8 cellular contexts compared by ENCODE assay signal in the genomic region with DNA sequence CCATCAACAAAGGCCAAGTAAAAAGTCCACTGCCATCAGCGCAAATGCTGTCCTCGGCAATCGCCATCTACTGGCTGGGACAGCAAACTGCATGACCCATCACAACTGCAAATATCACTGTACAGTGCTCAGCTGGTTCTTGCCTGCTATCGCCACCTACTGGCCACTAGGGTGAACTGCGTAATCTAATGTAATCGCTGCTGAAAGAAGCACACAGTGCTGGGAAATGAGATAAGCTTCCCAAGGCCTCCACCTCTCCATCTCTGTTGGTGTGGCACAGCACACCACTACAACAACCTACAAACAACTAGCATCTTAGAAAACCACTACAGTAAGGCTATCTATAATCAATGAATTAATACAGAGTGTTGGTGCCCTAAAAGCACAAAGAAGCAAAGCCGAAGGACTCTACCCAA.
A peak's percentile ranks its signal among the peaks of the same experiment; 100 is the strongest.
DNase-seq lines count a peak whose midpoint lies in the region; ATAC-seq and TF ChIP-seq lines count a peak whose summit lies in the region.

No MANE protein-coding gene starts in this region.

- peaks cover 22% of the 10 kb centered on the region for H3K27me3 Mint-ChIP-seq in activated T-cell treated with anti-CD3 and anti-CD28 coated beads, Interleukin-2, amount 50 U/mL, for 24 hours

- H3K9me3 ChIP-seq in IMR-90 (ENCODE audit: control insufficient read depth, insufficient read depth, low read length) (no peaks in the 10 kb centered on the region), OCI-LY3 (ENCODE audit: insufficient read depth, low read length) (no peaks in the 10 kb centered on the region), ovary (no peaks in the 10 kb centered on the region)

- WGBS in IMR-90 (ENCODE audit: extremely low coverage in 2 of 2, insufficient read length in 1 of 2), 2 experiments = 7% methylated on average over 3 of the region's 7 CpGs; no CpG with 5 or more reads in 1 of the 2 experiments
- 24 to 32% (median 27%) methylated on average over 7 of the region's 7 CpGs for WGBS in ovary, 3 donors

- no peak overlapping the region for H3K4me3 Mint-ChIP-seq in activated T-cell treated with anti-CD3 and anti-CD28 coated beads, Interleukin-2, amount 50 U/mL, for 24 hours

- CTCF ChIA-PET in IMR-90 (lab: Yijun Ruan, JAX) = interaction anchor here (0.6 to 1.5 kb wide), 7 partner anchors 9 to 727 kb away, joined by 3 to 10 read pairs (median 4); no protein-coding TSS in a partner anchor

- DNase-seq in ELR (ENCODE audit: low read depth) (peak; percentile 61), IMR-90 (peak; percentile 61), foreskin fibroblast (peak; percentile 3 to 53), ovary (peak; percentile 8 to 55 (median 26)), ureter (ENCODE audit: low spot score) (peak; percentile 53)
- DNase-seq in activated T-cell treated with anti-CD3 and anti-CD28 coated beads, Interleukin-2, amount 50 U/mL, for 24 hours = peak; percentile 65

- H3K9ac ChIP-seq in IMR-90 (ENCODE audit: low read depth, low read length) (no peak overlapping the region), OCI-LY3 (ENCODE audit: low read length) (no peak overlapping the region)

- no peaks in the 10 kb centered on the region for H3K36me3 Mint-ChIP-seq in activated T-cell treated with anti-CD3 and anti-CD28 coated beads, Interleukin-2, amount 50 U/mL, for 24 hours (ENCODE audit: low read depth)

- H3K4ac ChIP-seq in IMR-90 (ENCODE audit: low read depth, low read length) = no peak overlapping the region

- no peak overlapping the region for H3K56ac ChIP-seq in IMR-90 (ENCODE audit: extremely low read depth, insufficient read depth, low read length)

- no peaks in the 10 kb centered on the region for H3K79me2 ChIP-seq in OCI-LY3 (ENCODE audit: low read length)

- in situ Hi-C loops in IMR-90 (cut with MboI; ENCODE audit: low sequenced_read_pairs) = no loop called here

- intact Hi-C loops in IMR-90 (cut with micrococcal nuclease) = no loop called here
- intact Hi-C loops in ovary (cut with DNase I) = no loop called here

- no TSS peak for BruUV-seq in IMR-90 (replicated peaks; lab: Mats Ljungman, UMichigan)

- H3K4me3 ChIP-seq in IMR-90 (ENCODE audit: insufficient read depth, low read depth, low read length) = no peak overlapping the region
- peak overlapping the region; percentile 38 for H3K4me3 ChIP-seq in OCI-LY3 (ENCODE audit: low read length)
- H3K4me3 ChIP-seq in foreskin fibroblast (ENCODE audit: low read depth in 1 of 2, low read length in 2 of 2) = no peak overlapping the region
- H3K4me3 ChIP-seq in ovary = no peak overlapping the region

- no peaks in the 10 kb centered on the region for H3K36me3 ChIP-seq in IMR-90 (ENCODE audit: control insufficient read depth, insufficient read depth, low read length)
- no peaks in the 10 kb centered on the region for H3K36me3 ChIP-seq in OCI-LY3 (replicated peaks; ENCODE audit: low read depth, low read length)
- no peaks in the 10 kb centered on the region for H3K36me3 ChIP-seq in ovary

- H3K79me1 ChIP-seq in IMR-90 (ENCODE audit: low read depth in 1 of 2, low read length in 2 of 2) = no peaks in the 10 kb centered on the region

- no peak overlapping the region for H4K5ac ChIP-seq in IMR-90 (ENCODE audit: low read depth, low read length)

- H4K20me1 ChIP-seq in IMR-90 (ENCODE audit: insufficient read depth, low read length) (no peaks in the 10 kb centered on the region), OCI-LY3 (ENCODE audit: insufficient read depth, low read length) (no peaks in the 10 kb centered on the region)

- H3K27ac Mint-ChIP-seq in activated T-cell treated with anti-CD3 and anti-CD28 coated beads, Interleukin-2, amount 50 U/mL, for 24 hours = no peak overlapping the region

- no peaks in the 10 kb centered on the region for H3K4me1 Mint-ChIP-seq in activated T-cell treated with anti-CD3 and anti-CD28 coated beads, Interleukin-2, amount 50 U/mL, for 24 hours (ENCODE audit: low read depth)

- no peak overlapping the region for H2BK120ac ChIP-seq in IMR-90 (ENCODE audit: low read depth, low read length)

- no peak overlapping the region for H3K14ac ChIP-seq in IMR-90 (replicated peaks; ENCODE audit: low read depth, low read length)

- peak; percentile 62 for TF ChIP-seq RAD21 in IMR-90 (IDR thresholded peaks at IDR 0.05; ENCODE audit: low read length)

- no peak overlapping the region for H2BK15ac ChIP-seq in IMR-90 (ENCODE audit: low read depth, low read length)

- no peaks in the 10 kb centered on the region for H3K9me3 Mint-ChIP-seq in activated T-cell treated with anti-CD3 and anti-CD28 coated beads, Interleukin-2, amount 50 U/mL, for 24 hours

- no peak overlapping the region for H2AK9ac ChIP-seq in IMR-90 (replicated peaks; ENCODE audit: low read depth, low read length, poor library complexity)

- no peak overlapping the region for H2BK5ac ChIP-seq in IMR-90 (ENCODE audit: low read depth, low read length, poor library complexity, severe bottlenecking)

- H3K27ac ChIP-seq in IMR-90 (ENCODE audit: insufficient read depth, low read length) = no peak overlapping the region
- H3K27ac ChIP-seq in OCI-LY3 (ENCODE audit: low read length) = no peak overlapping the region
- H3K27ac ChIP-seq in ovary = no peak overlapping the region

- H4K8ac ChIP-seq in IMR-90 (ENCODE audit: low read depth in 2 of 2, low read length in 2 of 2) = no peak overlapping the region

- ATAC-seq in GM21723 (IDR thresholded peaks at IDR 0.05; ENCODE audit: unreplicated experiment) = peak; percentile 99
- ATAC-seq in IMR-90 (ENCODE audit: low read depth) = peak; percentile 99

- TF ChIP-seq EP300 in ovary (IDR thresholded peaks at IDR 0.05) = no peak

- no peak overlapping the region for H3K23ac ChIP-seq in IMR-90 (ENCODE audit: low read depth, low read length)

- TF ChIP-seq POLR2A in IMR-90 (IDR thresholded peaks at IDR 0.05; ENCODE audit: low read depth, low read length) = no peak
- TF ChIP-seq POLR2A in ovary (IDR thresholded peaks at IDR 0.05) = no peak

- no peaks in the 10 kb centered on the region for H3K4me1 ChIP-seq in IMR-90 (ENCODE audit: control insufficient read depth, insufficient read depth, low read length)
- peaks cover 5% of the 10 kb centered on the region; the same call in 1 of the 2 replicates for H3K4me1 ChIP-seq in OCI-LY3 (ENCODE audit: low read length)
- H3K4me1 ChIP-seq in ovary (ENCODE audit: insufficient read depth) = no peaks in the 10 kb centered on the region

- POLR2A ChIA-PET in IMR-90 (lab: Charles Lee; ENCODE audit: unreplicated experiment) = no interaction called here

- TF ChIP-seq CTCF in IMR-90 (conservative IDR thresholded peaks at IDR 0.05; ENCODE audit: low read depth, low read length) = peak; percentile 97
- peak; percentile 96 for TF ChIP-seq CTCF in OCI-LY3 (IDR thresholded peaks at IDR 0.05; ENCODE audit: low read depth, low read length)
- TF ChIP-seq CTCF in foreskin fibroblast (IDR thresholded peaks at IDR 0.05; ENCODE audit: low read depth, low read length) = peak; percentile 93
- peak in 2 of 3 donors; percentile 32 to 50 for TF ChIP-seq CTCF in ovary (IDR thresholded peaks at IDR 0.05)

- H3K4me2 ChIP-seq in IMR-90 (ENCODE audit: low read depth, low read length) = no peak overlapping the region
- peak overlapping the region; percentile 55 for H3K4me2 ChIP-seq in OCI-LY3 (ENCODE audit: low read length)

- H2BK20ac ChIP-seq in IMR-90 (ENCODE audit: low read depth, low read length) = no peak overlapping the region

- H2AFZ ChIP-seq in IMR-90 (replicated peaks; ENCODE audit: low read length, poor library complexity) = peak overlapping the region; percentile 35
- peak overlapping the region; percentile 98 for H2AFZ ChIP-seq in OCI-LY3 (ENCODE audit: low read depth, low read length)

- dilution Hi-C loops in IMR-90 (cut with HindIII; ENCODE audit: low sequenced_read_pairs, unreplicated experiment) = no loop called here

- no peak overlapping the region for H4K91ac ChIP-seq in IMR-90 (ENCODE audit: insufficient read depth, low read depth, low read length)

- H3K27me3 ChIP-seq in IMR-90 (ENCODE audit: control insufficient read depth, insufficient read depth, low read length) (no peaks in the 10 kb centered on the region), OCI-LY3 (ENCODE audit: low read depth, low read length) (no peaks in the 10 kb centered on the region), ovary (no peaks in the 10 kb centered on the region)

- no peak overlapping the region for H3K18ac ChIP-seq in IMR-90 (ENCODE audit: low read depth, low read length)

- no peaks in the 10 kb centered on the region for H3K9me1 ChIP-seq in IMR-90 (ENCODE audit: insufficient read depth, low read length)

- H2AK5ac ChIP-seq in IMR-90 (ENCODE audit: low read depth, low read length) = no peak overlapping the region

TF ChIP-seq in IMR-90, 13 proteins besides CTCF, POLR2A, EP300 and RAD21:
- TF ChIP-seq CEBPB (IDR thresholded peaks at IDR 0.05; ENCODE audit: low read depth, low read length) (peak; percentile 37; the same call in 1 of the 2 replicates), FOS (IDR thresholded peaks at IDR 0.05; ENCODE audit: low read depth, low read length) (no peak), MAFK (IDR thresholded peaks at IDR 0.05; ENCODE audit: low read depth, low read length) (0 out of 2 replicates have a peak, but pooled peaks have one; percentile 3), SMC3 (IDR thresholded peaks at IDR 0.05; ENCODE audit: low read depth, low read length) (peak; percentile 35)

Comparison
In these comparisons a context has a peak if more than half of its experiments do, and no peak if none do; other contexts are left out.
1. CTCF ChIP-seq: peak in every context shown above with its lines; median percentile 97 in IMR-90; 96 in OCI-LY3; 93 in foreskin fibroblast; 41 in ovary.